ENCODE assay signal across 32 cellular contexts in genomic region chr13:112645327-112645914, GRCh38.
"Had no signal": no experiment of that assay in that cellular context is flagged by ENCODE, and none has a peak within 500 bp of the region (broad histone marks: within the 10 kb centered on the region; RNA-seq: fewer than 3 reads in every experiment).

No MANE protein-coding gene starts in this region.

- FAIRE-seq: K562 had no signal

- DNase-seq: activated CD4-positive, alpha-beta T cell treated with anti-CD3 and anti-CD28 coated beads for 48 hours; activated CD4-positive, alpha-beta T cell treated with anti-CD3 and anti-CD28 coated beads, Interleukin-2, amount 50 U/mL, for 4 hours; activated CD4-positive, CD25-positive, alpha-beta regulatory T cell treated with anti-CD3 and anti-CD28 coated beads, Interleukin-2, amount 50 U/mL, for 72 hours; activated CD8-positive, alpha-beta memory T cell treated with anti-CD3 and anti-CD28 coated beads, Interleukin-2, amount 50 U/mL, for 48 hours; activated CD8-positive, alpha-beta T cell treated with anti-CD3 and anti-CD28 coated beads, Interleukin-2, amount 10 ng/mL, durations not matched to agents 7 days and 5 days; activated effector memory CD4-positive, alpha-beta T cell treated with Interleukin-2 at 50 U/mL for 16 hours; activated naive CD4-positive, alpha-beta T cell treated with Interleukin-2 at 50 U/mL for 16 hours; activated naive CD8-positive, alpha-beta T cell treated with anti-CD3 and anti-CD28 coated beads, Interleukin-2, amount 50 U/mL, for 24 hours; activated T-cell treated with anti-CD3 and anti-CD28 coated beads, Interleukin-2, amount 50 U/mL, for 1 hour; amniotic stem cell; body of pancreas; Karpas-422; MM.1S; NCI-H1105; NCI-H1436; NCI-H1694 treated with DMSO at 0.1 percent for 48 hours; NCI-H2029 treated with DMSO at 0.1 percent for 48 hours; NCI-H345; NCI-H510A; NCI-H526 treated with DMSO at 0.1 percent for 48 hours; NCI-H82; NK-92 treated with Interleukin-12 subunit alpha and Interleukin-12 subunit beta, amount 100 ng/mL, for 24 hours; OCI-M1; RPMI8226; SHP77 treated with DMSO at 0.1 percent for 48 hours; T-helper 17 cell; T-helper 9 cell had no signal

- H3K9me3 Mint-ChIP-seq: activated naive CD4-positive, alpha-beta T cell treated with anti-CD3 and anti-CD28 coated beads, Interleukin-2, amount 50 U/mL, for 72 hours; activated naive CD8-positive, alpha-beta T cell treated with anti-CD3 and anti-CD28 coated beads, Interleukin-2, amount 50 U/mL, for 24 hours; WTC11 had no signal

- H3K27ac ChIP-seq: ascending aorta had no signal

- H3K4me3 Mint-ChIP-seq: activated CD8-positive, alpha-beta T cell treated with anti-CD3 and anti-CD28 coated beads, Interleukin-2, amount 10 ng/mL, durations not matched to agents 7 days and 5 days; activated naive CD8-positive, alpha-beta T cell treated with anti-CD3 and anti-CD28 coated beads, Interleukin-2, amount 50 U/mL, for 24 hours; T-helper 17 cell; WTC11 had no signal

- H3K36me3 ChIP-seq: ascending aorta had no signal

- H3K4me1 Mint-ChIP-seq: activated naive CD8-positive, alpha-beta T cell treated with anti-CD3 and anti-CD28 coated beads, Interleukin-2, amount 50 U/mL, for 24 hours had no signal

- H3K4me3 ChIP-seq: ascending aorta, body of pancreas, K562 had no signal

- H3K9me3 ChIP-seq: ascending aorta, body of pancreas had no signal

- H3K27me3 ChIP-seq: ascending aorta, body of pancreas had no signal

- H3K36me3 Mint-ChIP-seq: activated naive CD4-positive, alpha-beta T cell treated with anti-CD3 and anti-CD28 coated beads, Interleukin-2, amount 50 U/mL, for 72 hours; WTC11 had no signal

- ATAC-seq: activated CD8-positive, alpha-beta T cell treated with anti-CD3 and anti-CD28 coated beads, Interleukin-2, amount 10 ng/mL, durations not matched to agents 7 days and 5 days; activated naive CD4-positive, alpha-beta T cell treated with anti-CD3 and anti-CD28 coated beads, Interleukin-2, amount 50 U/mL, for 72 hours; activated naive CD8-positive, alpha-beta T cell treated with anti-CD3 and anti-CD28 coated beads, Interleukin-2, amount 50 U/mL, for 24 hours; body of pancreas; K562; Panc1; T-helper 17 cell; WTC11 had no signal

- H3K27ac Mint-ChIP-seq: activated CD8-positive, alpha-beta T cell treated with anti-CD3 and anti-CD28 coated beads, Interleukin-2, amount 10 ng/mL, durations not matched to agents 7 days and 5 days; activated naive CD4-positive, alpha-beta T cell treated with anti-CD3 and anti-CD28 coated beads, Interleukin-2, amount 50 U/mL, for 72 hours; activated naive CD8-positive, alpha-beta T cell treated with anti-CD3 and anti-CD28 coated beads, Interleukin-2, amount 50 U/mL, for 24 hours; T-helper 17 cell; WTC11 had no signal
